In genomic region chr18:63844254-63844653, GRCh38 we compare ENCODE assay signal across 8 cellular contexts. TPM values are rescaled to one million over a fixed set of nuclear protein-coding genes. Genes with fewer than 3 reads are reported as not detected.
DNase-seq lines count a peak whose midpoint lies in the region; ATAC-seq and TF ChIP-seq lines count a peak whose summit lies in the region.

No MANE protein-coding gene starts in this region.

- H2AFZ ChIP-seq in OCI-LY1 (ENCODE audit: low read length), result no peak overlapping the region

- H3K9ac ChIP-seq in OCI-LY1 (ENCODE audit: low read length), result no peak overlapping the region

- peak; percentile 64 for TF ChIP-seq CTCF in 22Rv1 (IDR thresholded peaks at IDR 0.05)
- peak; percentile 28; the same call in 1 of the 2 replicates for TF ChIP-seq CTCF in GM12875 (IDR thresholded peaks at IDR 0.05; ENCODE audit: borderline replicate concordance, insufficient read depth, low read depth, low read length)
- peak; percentile 50 for TF ChIP-seq CTCF in OCI-LY1 (IDR thresholded peaks at IDR 0.05; ENCODE audit: low read length)
- TF ChIP-seq CTCF in foreskin fibroblast (IDR thresholded peaks at IDR 0.05; ENCODE audit: low read depth, low read length), result peak; percentile 30
- TF ChIP-seq CTCF in suprapubic skin (IDR thresholded peaks at IDR 0.05), result peak in 1 of 2 donors; percentile 13
- no peak for TF ChIP-seq CTCF in coronary artery (IDR thresholded peaks at IDR 0.05)

- TF ChIP-seq POLR2A in suprapubic skin (IDR thresholded peaks at IDR 0.05), result no peak

- no peaks in the 10 kb centered on the region for H3K4me1 ChIP-seq in OCI-LY1 (ENCODE audit: insufficient read depth, low read length, severe bottlenecking)
- H3K4me1 ChIP-seq in suprapubic skin, result no peaks in the 10 kb centered on the region

- H3K9me3 ChIP-seq in OCI-LY1 (ENCODE audit: low read length) (no peaks in the 10 kb centered on the region), suprapubic skin (no peaks in the 10 kb centered on the region)

- no peaks in the 10 kb centered on the region for H4K20me1 ChIP-seq in OCI-LY1 (ENCODE audit: insufficient read depth, low read length)

- ATAC-seq in HG03103 (IDR thresholded peaks at IDR 0.05; ENCODE audit: low read depth, unreplicated experiment), result peak; percentile 68

- no peaks in the 10 kb centered on the region for H3K36me3 ChIP-seq in OCI-LY1 (ENCODE audit: insufficient read depth, low read length)
- H3K36me3 ChIP-seq in suprapubic skin, result no peaks in the 10 kb centered on the region

- no peaks in the 10 kb centered on the region for H3K79me2 ChIP-seq in OCI-LY1 (ENCODE audit: insufficient read depth, low read length)

- WGBS in suprapubic skin, result 11% methylated on average over 3 of the region's 3 CpGs

- H3F3A ChIP-seq in OCI-LY1 (ENCODE audit: insufficient read depth, low read length), result no peaks in the 10 kb centered on the region

- no peak overlapping the region for H3K4me2 ChIP-seq in OCI-LY1 (ENCODE audit: low read length)

- H3K4me3 ChIP-seq in GM12875 (ENCODE audit: low read depth, low read length), result no peak overlapping the region
- H3K4me3 ChIP-seq in OCI-LY1 (ENCODE audit: low read depth, low read length, poor library complexity, severe bottlenecking), result no peak overlapping the region
- H3K4me3 ChIP-seq in foreskin fibroblast (ENCODE audit: low read depth in 1 of 2, low read length in 2 of 2), result no peak overlapping the region
- H3K4me3 ChIP-seq in suprapubic skin, result no peak overlapping the region
- no peak overlapping the region for H3K4me3 ChIP-seq in coronary artery

- DNase-seq in foreskin fibroblast, result peak; percentile 36 to 74
- DNase-seq in mesenteric fat pad (ENCODE audit: low spot score), result no peak
- no peak for DNase-seq in suprapubic skin (ENCODE audit: low spot score in 2 of 2)
- no peak for DNase-seq in coronary artery (ENCODE audit: low spot score)

- H3K27ac ChIP-seq in 22Rv1, result no peak overlapping the region
- H3K27ac ChIP-seq in OCI-LY1 (ENCODE audit: low read depth, low read length, poor library complexity, severe bottlenecking), result no peak overlapping the region
- H3K27ac ChIP-seq in suprapubic skin, result no peak overlapping the region
- H3K27ac ChIP-seq in coronary artery, result no peak overlapping the region

- TF ChIP-seq EP300 in suprapubic skin (IDR thresholded peaks at IDR 0.05), result no peak

- H3K27me3 ChIP-seq in OCI-LY1 (ENCODE audit: insufficient read depth, low read length), result no peaks in the 10 kb centered on the region
- H3K27me3 ChIP-seq in suprapubic skin, result peaks cover 4% of the 10 kb centered on the region

- no peaks in the 10 kb centered on the region for H3K9me2 ChIP-seq in OCI-LY1 (ENCODE audit: low read depth, low read length)

RNA-seq across cellular contexts. Expression of gene SERPINB2, which starts 43.3 kb away (rescaled TPM):
- total RNA-seq in mesenteric fat pad (6.6 TPM), suprapubic skin (100 to 1,000 TPM in 2 of 4 donors, 10 to 100 TPM in 2; 35.0 to 190 (median 114) TPM)

Comparison
In these comparisons a context has a peak if more than half of its experiments do, and no peak if none do; other contexts are left out.
1. DNase-seq: peak in foreskin fibroblast (2 of 2); none in mesenteric fat pad (single experiment), suprapubic skin (0 of 2) and coronary artery (single experiment).